Comparison of ENCODE assay signal across 8 cellular contexts in genomic region chr5:122775713-122776084, GRCh38. TPM values are rescaled to one million over a fixed set of nuclear protein-coding genes. Genes with fewer than 3 reads are reported as not detected.
DNase-seq lines count a peak whose midpoint lies in the region; ATAC-seq and TF ChIP-seq lines count a peak whose summit lies in the region.

No MANE protein-coding gene starts in this region.

- no peak for TF ChIP-seq CTCF in esophagus muscularis mucosa (IDR thresholded peaks at IDR 0.05)

- H3K27me3 Mint-ChIP-seq in natural killer cell treated with Interleukin-12 subunit alpha and Interleukin-12 subunit beta and Interleukin-15 and Interleukin-18, amount 100 ng/mL, for 72 hours: peaks cover 10 to 15% of the 10 kb centered on the region in 2 donors

- H3K4me1 Mint-ChIP-seq in natural killer cell treated with Interleukin-12 subunit alpha and Interleukin-12 subunit beta and Interleukin-15 and Interleukin-18, amount 100 ng/mL, for 72 hours (ENCODE audit: low read depth in 2 of 2): peaks cover 23 to 26% of the 10 kb centered on the region in 2 donors

- H3K36me3 Mint-ChIP-seq in natural killer cell treated with Interleukin-12 subunit alpha and Interleukin-12 subunit beta and Interleukin-15 and Interleukin-18, amount 100 ng/mL, for 72 hours: no peaks in the 10 kb centered on the region

- peak overlapping the region; percentile 68 to 92 for H3K27ac Mint-ChIP-seq in natural killer cell treated with Interleukin-12 subunit alpha and Interleukin-12 subunit beta and Interleukin-15 and Interleukin-18, amount 100 ng/mL, for 72 hours

- H3K4me3 ChIP-seq in esophagus muscularis mucosa: peak overlapping the region; percentile 88 to 98 (median 92)

- H3K27ac ChIP-seq in esophagus muscularis mucosa (replicated peaks in 1 of 4): peak overlapping the region; percentile 86 to 94 (median 92)

- WGBS in esophagus muscularis mucosa: 0% methylated on average over 4 of the region's 4 CpGs

- TF ChIP-seq POLR2A in esophagus muscularis mucosa (IDR thresholded peaks at IDR 0.05; ENCODE audit: low read depth): no peak

- peaks cover 18 to 34% (median 28%) of the 10 kb centered on the region in 4 donors for H3K4me1 ChIP-seq in esophagus muscularis mucosa

- H3K4me3 Mint-ChIP-seq in natural killer cell treated with Interleukin-12 subunit alpha and Interleukin-12 subunit beta and Interleukin-15 and Interleukin-18, amount 100 ng/mL, for 72 hours: peak overlapping the region; percentile 97

- no peaks in the 10 kb centered on the region for H3K36me3 ChIP-seq in esophagus muscularis mucosa

- ATAC-seq in Right ventricle myocardium inferior: peak; percentile 14
- no peak for ATAC-seq in natural killer cell treated with Interleukin-12 subunit alpha and Interleukin-12 subunit beta and Interleukin-15 and Interleukin-18, amount 100 ng/mL, for 72 hours

- H3K9me3 ChIP-seq in esophagus muscularis mucosa: no peaks in the 10 kb centered on the region

- no peaks in the 10 kb centered on the region for H3K9me3 Mint-ChIP-seq in natural killer cell treated with Interleukin-12 subunit alpha and Interleukin-12 subunit beta and Interleukin-15 and Interleukin-18, amount 100 ng/mL, for 72 hours

- intact Hi-C loops in Right ventricle myocardium inferior (cut with DNase I) (loop anchor here (5.0 kb wide), 1 partner anchor 262 kb away; the partner anchor contains the start of gene PPIC), cardiac septum (cut with DNase I) (loop anchor here (2.0 kb wide), 1 partner anchor 69 kb away; the partner anchor contains the start of gene SNX24), esophagus muscularis mucosa (cut with DNase I) (loop anchor here (2.0 kb wide), 1 partner anchor 69 kb away; the partner anchor contains the start of gene SNX24)

- TF ChIP-seq EP300 in esophagus muscularis mucosa (IDR thresholded peaks at IDR 0.05): no peak

- H3K27me3 ChIP-seq in esophagus muscularis mucosa: no peaks in the 10 kb centered on the region

- no peak for DNase-seq in Right ventricle myocardium inferior (ENCODE audit: missing footprints)
- no peak for DNase-seq in cardiac septum (ENCODE audit: low spot score)
- peak; percentile 82 for DNase-seq in SKM-1 treated with dmso at 0.1 percent for 144 hours (lab: John Stamatoyannopoulos, UW; ENCODE audit: unreplicated experiment)
- no peak for DNase-seq in esophagus muscularis mucosa (ENCODE audit: extremely low spot score)
- DNase-seq in natural killer cell treated with Interleukin-12 subunit alpha and Interleukin-12 subunit beta and Interleukin-15 and Interleukin-18, amount 100 ng/mL, for 72 hours (ENCODE audit: low spot score): no peak
- DNase-seq in NCI-H226: no peak
- no peak for DNase-seq in central memory CD4-positive, alpha-beta T cell
- no peak for DNase-seq in NCI-H146 (lab: John Stamatoyannopoulos, UW)

RNA-seq across cellular contexts. Expression of gene SNX2, which starts 0.8 kb away (rescaled TPM):
- total RNA-seq in Right ventricle myocardium inferior (41.4 TPM), cardiac septum (28.8 TPM), esophagus muscularis mucosa (10 to 100 TPM; 62.1 to 86.0 (median 75.4) TPM)
- 10 to 100 TPM; 23.8 to 26.6 TPM for total RNA-seq in natural killer cell treated with Interleukin-12 subunit alpha and Interleukin-12 subunit beta and Interleukin-15 and Interleukin-18, amount 100 ng/mL, for 72 hours
